Comparison of ENCODE assay signal across 29 cellular contexts in genomic region chr5:131783357-131783756, GRCh38.
"Had no signal": no experiment of that assay in that cellular context is flagged by ENCODE, and none has a peak within 500 bp of the region (broad histone marks: within the 10 kb centered on the region; RNA-seq: fewer than 3 reads in every experiment).

No MANE protein-coding gene starts in this region.

- H3K27me3 Mint-ChIP-seq: activated B cell treated with CpG ODN at 0.5 μM for 24 hours; activated CD4-positive, alpha-beta T cell treated with anti-CD3 and anti-CD28 coated beads, Interleukin-2, amount 10 ng/mL, durations not matched to agents 24 days and 14 days; T-helper 17 cell had no signal

- ATAC-seq: activated T-cell treated with anti-CD3 and anti-CD28 coated beads, Interleukin-2, amount 50 U/mL, for 4 hours; body of pancreas; esophagus mucosa; gastrocnemius medialis; T-helper 17 cell had no signal

- H3K27ac ChIP-seq: body of pancreas, cardiac muscle cell, gastrocnemius medialis, left ventricle myocardium inferior, sigmoid colon, testis, uterus had no signal

- H3K4me2 ChIP-seq: smooth muscle cell had no signal

- H3K9me3 Mint-ChIP-seq: activated B cell treated with CpG ODN at 0.5 μM for 24 hours; activated CD4-positive, alpha-beta T cell treated with anti-CD3 and anti-CD28 coated beads, Interleukin-2, amount 10 ng/mL, durations not matched to agents 24 days and 14 days; activated T-cell treated with anti-CD3 and anti-CD28 coated beads, Interleukin-2, amount 50 U/mL, for 4 hours had no signal

- DNase-seq: activated B cell treated with CpG ODN at 0.5 μM for 24 hours; activated CD4-positive, alpha-beta T cell treated with anti-CD3 and anti-CD28 coated beads, Interleukin-2, amount 10 ng/mL, durations not matched to agents 24 days and 14 days; activated CD8-positive, alpha-beta memory T cell treated with anti-CD3 and anti-CD28 coated beads, Interleukin-2, amount 50 U/mL, for 4 hours; activated naive CD4-positive, alpha-beta T cell treated with Interleukin-2 at 50 U/mL for 16 hours; activated T-cell treated with anti-CD3 and anti-CD28 coated beads, Interleukin-2, amount 50 U/mL, for 4 hours; anterior cingulate cortex; body of pancreas; dermis blood vessel endothelial cell; effector memory CD4-positive, alpha-beta T cell; gastrocnemius medialis; head of caudate nucleus; hypothalamus; left ventricle myocardium inferior; nephron progenitor cell; occipital lobe; retina; sigmoid colon; stimulated activated CD4-positive, alpha-beta T cell treated with anti-CD3 and anti-CD28 coated beads, Interleukin-2, amount 100 ng/mL, for 48 hours; stimulated activated CD8-positive, alpha-beta memory T cell treated with anti-CD3 and anti-CD28 coated beads, Interleukin-4, amount 100 ng/mL, for 48 hours; stimulated activated naive CD4-positive, alpha-beta T cell; SW 1271; T-helper 17 cell; testis; trophoblast cell; uterus had no signal

- H3K27ac Mint-ChIP-seq: activated B cell treated with CpG ODN at 0.5 μM for 24 hours; activated CD4-positive, alpha-beta T cell treated with anti-CD3 and anti-CD28 coated beads, Interleukin-2, amount 10 ng/mL, durations not matched to agents 24 days and 14 days; mesothelial cell of epicardium; T-helper 17 cell had no signal

- H3K27me3 ChIP-seq: body of pancreas, cardiac muscle cell, gastrocnemius medialis, sigmoid colon, testis, uterus had no signal

- H3K4me3 Mint-ChIP-seq: activated B cell treated with CpG ODN at 0.5 μM for 24 hours; activated CD4-positive, alpha-beta T cell treated with anti-CD3 and anti-CD28 coated beads, Interleukin-2, amount 10 ng/mL, durations not matched to agents 24 days and 14 days; activated T-cell treated with anti-CD3 and anti-CD28 coated beads, Interleukin-2, amount 50 U/mL, for 4 hours; mesothelial cell of epicardium; nephron progenitor cell; T-helper 17 cell had no signal

- H3K4me3 ChIP-seq: body of pancreas, cardiac muscle cell, gastrocnemius medialis, left ventricle myocardium inferior, sigmoid colon, smooth muscle cell, testis, uterus had no signal

- H3K4me1 Mint-ChIP-seq: mesothelial cell of epicardium, nephron progenitor cell had no signal

- H3K9me3 ChIP-seq: body of pancreas, gastrocnemius medialis, left ventricle myocardium inferior, sigmoid colon, testis, uterus had no signal

- H3K36me3 ChIP-seq: cardiac muscle cell, gastrocnemius medialis, left ventricle myocardium inferior, sigmoid colon, uterus had no signal

- H3K4me1 ChIP-seq: testis had no signal
